In genomic region chr1:186648606-186649005, GRCh38 we compare ENCODE assay signal across 29 cellular contexts.
"Had no signal": no experiment of that assay in that cellular context is flagged by ENCODE, and none has a peak within 500 bp of the region (broad histone marks: within the 10 kb centered on the region; RNA-seq: fewer than 3 reads in every experiment).

No MANE protein-coding gene starts in this region.

- H3K27me3 ChIP-seq: brain microvascular endothelial cell, suprapubic skin, tibial artery, upper lobe of right lung had no signal

- H3K4me1 ChIP-seq: tibial artery, upper lobe of right lung had no signal

- H3K4me3 ChIP-seq: skin epidermis, suprapubic skin, tibial artery, upper lobe of right lung had no signal

- H3K36me3 Mint-ChIP-seq: activated CD4-positive, alpha-beta memory T cell treated with anti-CD3 and anti-CD28 coated beads for 36 hours; mesothelial cell of epicardium; naive thymus-derived CD4-positive, alpha-beta T cell had no signal

- H3K4me3 Mint-ChIP-seq: activated CD4-positive, alpha-beta memory T cell treated with anti-CD3 and anti-CD28 coated beads for 36 hours; mesothelial cell of epicardium; naive thymus-derived CD4-positive, alpha-beta T cell; stimulated activated naive CD8-positive, alpha-beta T cell treated with anti-CD3 and anti-CD28 coated beads, Interleukin-15, amount 100 ng/mL, for 72 hours; T-helper 1 cell treated with Interleukin-12 subunit alpha and Interleukin-12 subunit beta and Interleukin-4 antibody, amounts not matched to agents 30 μg/mL and 1 μg/mL, for 36 hours had no signal

- H3K9me3 Mint-ChIP-seq: activated CD4-positive, alpha-beta memory T cell treated with anti-CD3 and anti-CD28 coated beads for 36 hours; mesothelial cell of epicardium; T-helper 1 cell treated with Interleukin-12 subunit alpha and Interleukin-12 subunit beta and Interleukin-4 antibody, amounts not matched to agents 30 μg/mL and 1 μg/mL, for 36 hours had no signal

- H3K27ac Mint-ChIP-seq: activated CD4-positive, alpha-beta memory T cell treated with anti-CD3 and anti-CD28 coated beads for 36 hours; mesothelial cell of epicardium; naive thymus-derived CD4-positive, alpha-beta T cell; stimulated activated naive CD8-positive, alpha-beta T cell treated with anti-CD3 and anti-CD28 coated beads, Interleukin-15, amount 100 ng/mL, for 72 hours; T-helper 1 cell treated with Interleukin-12 subunit alpha and Interleukin-12 subunit beta and Interleukin-4 antibody, amounts not matched to agents 30 μg/mL and 1 μg/mL, for 36 hours had no signal

- DNase-seq: activated CD4-positive, alpha-beta memory T cell treated with anti-CD3 and anti-CD28 coated beads for 36 hours; activated CD4-positive, alpha-beta T cell treated with anti-CD3 and anti-CD28 coated beads for 48 hours; activated CD8-positive, alpha-beta memory T cell treated with anti-CD3 and anti-CD28 coated beads, Interleukin-2, amount 50 U/mL, for 4 hours; activated gamma-delta T cell treated with Interleukin-2 at 50 U/mL for 16 hours; activated naive CD4-positive, alpha-beta T cell treated with anti-CD3 and anti-CD28 coated beads, Interleukin-2, amount 50 U/mL, for 16 hours; activated T-cell treated with anti-CD3 and anti-CD28 coated beads, Interleukin-2, amount 50 U/mL, for 1 hour; amniotic stem cell; brain microvascular endothelial cell; caudate nucleus; head of caudate nucleus; hippocampal formation; kidney; left colon; mammary epithelial cell; naive thymus-derived CD4-positive, alpha-beta T cell; right cardiac atrium; stimulated activated CD4-positive, alpha-beta T cell treated with anti-CD3 and anti-CD28 coated beads, Interleukin-12 subunit alpha, Interleukin-12 subunit beta, amount 100 ng/mL, for 4 hours; stimulated activated CD4-positive, alpha-beta T cell treated with anti-CD3 and anti-CD28 coated beads, Interleukin-4, amount 100 ng/mL, for 1 hour; stimulated activated naive CD8-positive, alpha-beta T cell treated with anti-CD3 and anti-CD28 coated beads, Interleukin-15, amount 100 ng/mL, for 72 hours; SW 1271; T-helper 9 cell; tibial artery; upper lobe of right lung had no signal

- H3K9me3 ChIP-seq: suprapubic skin, tibial artery, upper lobe of right lung had no signal

- H3K27ac ChIP-seq: brain microvascular endothelial cell, suprapubic skin, tibial artery, upper lobe of right lung, VCaP had no signal

- ATAC-seq: activated CD4-positive, CD25-positive, alpha-beta regulatory T cell treated with anti-CD3 and anti-CD28 coated beads, Interleukin-2, amount 50 U/mL, for 24 hours; left colon; naive thymus-derived CD4-positive, alpha-beta T cell; right cardiac atrium; stimulated activated naive CD8-positive, alpha-beta T cell treated with anti-CD3 and anti-CD28 coated beads, Interleukin-15, amount 100 ng/mL, for 72 hours; upper lobe of right lung had no signal

- H3K36me3 ChIP-seq: brain microvascular endothelial cell, suprapubic skin, tibial artery, upper lobe of right lung had no signal

- H3K4me1 Mint-ChIP-seq: stimulated activated naive CD8-positive, alpha-beta T cell treated with anti-CD3 and anti-CD28 coated beads, Interleukin-15, amount 100 ng/mL, for 72 hours had no signal
